In the genomic region with DNA sequence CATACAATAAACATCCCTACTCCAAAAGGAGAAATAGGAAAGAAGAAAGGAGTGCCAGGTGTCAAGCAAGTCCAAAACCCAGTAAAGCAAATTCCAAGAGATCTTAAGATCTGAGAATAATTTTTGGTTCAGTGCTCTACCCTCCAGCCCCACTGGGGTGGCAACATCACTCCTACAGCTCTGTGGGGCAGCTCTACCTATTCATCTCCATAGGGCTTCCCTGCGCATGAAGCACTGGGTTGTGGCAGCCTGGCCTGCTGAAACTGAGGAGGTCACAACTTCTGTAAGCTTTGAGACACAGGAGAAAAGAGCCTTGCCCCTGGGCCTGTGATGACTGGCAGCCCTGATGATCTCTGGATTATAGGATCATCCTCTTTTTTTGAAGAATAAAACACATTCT, we compare ENCODE assay signal across 37 cellular contexts.
"Had no signal": no experiment of that assay in that cellular context is flagged by ENCODE, and none has a peak within 500 bp of the region (broad histone marks: within the 10 kb centered on the region; RNA-seq: fewer than 3 reads in every experiment).

No MANE protein-coding gene starts in this region.

- ATAC-seq: activated CD4-positive, alpha-beta T cell treated with anti-CD3 and anti-CD28 coated beads for 36 hours; activated CD4-positive, CD25-positive, alpha-beta regulatory T cell treated with anti-CD3 and anti-CD28 coated beads, Interleukin-2, amount 50 U/mL, for 24 hours; activated CD8-positive, alpha-beta memory T cell treated with anti-CD3 and anti-CD28 coated beads, Interleukin-2, amount 10 ng/mL, durations not matched to agents 7 days and 5 days; activated CD8-positive, alpha-beta T cell treated with anti-CD3 and anti-CD28 coated beads, Interleukin-2, amount 10 ng/mL, durations not matched to agents 7 days and 5 days; activated naive CD8-positive, alpha-beta T cell treated with anti-CD3 and anti-CD28 coated beads, Interleukin-2, amount 50 U/mL, for 24 hours had no signal

- H3K4me3 Mint-ChIP-seq: activated CD4-positive, alpha-beta memory T cell treated with anti-CD3 and anti-CD28 coated beads, Interleukin-2, amount 10 ng/mL, durations not matched to agents 7 days and 5 days; activated CD4-positive, alpha-beta T cell treated with anti-CD3 and anti-CD28 coated beads for 36 hours; activated CD4-positive, alpha-beta T cell treated with anti-CD3 and anti-CD28 coated beads, Interleukin-2, amount 10 ng/mL, durations not matched to agents 7 days and 5 days; activated CD8-positive, alpha-beta memory T cell treated with anti-CD3 and anti-CD28 coated beads, Interleukin-2, amount 10 ng/mL, durations not matched to agents 7 days and 5 days; activated CD8-positive, alpha-beta T cell treated with anti-CD3 and anti-CD28 coated beads, Interleukin-2, amount 10 ng/mL, durations not matched to agents 7 days and 5 days; activated naive CD4-positive, alpha-beta T cell treated with anti-CD3 and anti-CD28 coated beads, Interleukin-2, amount 10 ng/mL, durations not matched to agents 7 days and 5 days; activated naive CD4-positive, alpha-beta T cell treated with anti-CD3 and anti-CD28 coated beads, Interleukin-2, amount 50 U/mL, for 24 hours; activated naive CD8-positive, alpha-beta T cell; activated naive CD8-positive, alpha-beta T cell treated with anti-CD3 and anti-CD28 coated beads, Interleukin-2, amount 10 ng/mL, durations not matched to agents 7 days and 5 days; activated naive CD8-positive, alpha-beta T cell treated with anti-CD3 and anti-CD28 coated beads, Interleukin-2, amount 50 U/mL, for 24 hours; activated T-cell treated with anti-CD3 and anti-CD28 coated beads, Interleukin-2, amount 50 U/mL, for 24 hours; brain; central memory CD8-positive, alpha-beta T cell; T-helper 1 cell treated with Interleukin-12 subunit alpha and Interleukin-12 subunit beta and Interleukin-4 antibody, amounts not matched to agents 30 μg/mL and 1 μg/mL, for 36 hours; T-helper 2 cell treated with Interferon-gamma antibody and Interleukin-4, amounts not matched to agents 5 μg/mL and 100 μg/mL, for 36 hours had no signal

- DNase-seq: activated CD4-positive, alpha-beta memory T cell treated with anti-CD3 and anti-CD28 coated beads, Interleukin-2, amount 10 ng/mL, durations not matched to agents 7 days and 5 days; activated CD4-positive, alpha-beta T cell treated with anti-CD3 and anti-CD28 coated beads for 1 hour; activated CD4-positive, alpha-beta T cell treated with anti-CD3 and anti-CD28 coated beads for 36 hours; activated CD4-positive, alpha-beta T cell treated with anti-CD3 and anti-CD28 coated beads for 48 hours; activated CD4-positive, alpha-beta T cell treated with anti-CD3 and anti-CD28 coated beads, Interleukin-2, amount 10 ng/mL, durations not matched to agents 7 days and 5 days; activated CD4-positive, alpha-beta T cell treated with anti-CD3 and anti-CD28 coated beads, Interleukin-2, amount 50 U/mL, for 48 hours; activated CD4-positive, CD25-positive, alpha-beta regulatory T cell; activated CD8-positive, alpha-beta memory T cell treated with anti-CD3 and anti-CD28 coated beads for 24 hours; activated CD8-positive, alpha-beta memory T cell treated with anti-CD3 and anti-CD28 coated beads, Interleukin-2, amount 10 ng/mL, durations not matched to agents 7 days and 5 days; activated CD8-positive, alpha-beta memory T cell treated with anti-CD3 and anti-CD28 coated beads, Interleukin-2, amount 50 U/mL, for 48 hours; activated CD8-positive, alpha-beta T cell treated with anti-CD3 and anti-CD28 coated beads, Interleukin-2, amount 10 ng/mL, durations not matched to agents 7 days and 5 days; activated effector memory CD4-positive, alpha-beta T cell treated with Interleukin-2 at 50 U/mL for 16 hours; activated gamma-delta T cell; activated naive CD4-positive, alpha-beta T cell treated with anti-CD3 and anti-CD28 coated beads, Interleukin-2, amount 10 ng/mL, durations not matched to agents 7 days and 5 days; activated naive CD4-positive, alpha-beta T cell treated with Interleukin-2 at 50 U/mL for 16 hours; activated naive CD8-positive, alpha-beta T cell treated with anti-CD3 and anti-CD28 coated beads, Interleukin-2, amount 10 ng/mL, durations not matched to agents 7 days and 5 days; activated naive CD8-positive, alpha-beta T cell treated with anti-CD3 and anti-CD28 coated beads, Interleukin-2, amount 50 U/mL, for 24 hours; activated T-cell treated with anti-CD3 and anti-CD28 coated beads, Interleukin-2, amount 50 U/mL, for 24 hours; activated T-cell treated with anti-CD3 and anti-CD28 coated beads, Interleukin-2, amount 50 U/mL, for 48 hours; amygdala; anterior cingulate cortex; caudate nucleus; cerebellar nuclear complex; T-helper 1 cell; T-helper 2 cell; T-helper 9 cell had no signal

- H3K4me1 ChIP-seq: ascending aorta had no signal

- H3K36me3 ChIP-seq: ascending aorta, cardiac muscle cell had no signal

- H3K27me3 ChIP-seq: ascending aorta, cardiac muscle cell had no signal

- H3K27ac ChIP-seq: ascending aorta, cardiac muscle cell, VCaP had no signal

- H3K4me3 ChIP-seq: ascending aorta, cardiac muscle cell had no signal

- H3K27me3 Mint-ChIP-seq: activated CD4-positive, alpha-beta memory T cell treated with anti-CD3 and anti-CD28 coated beads, Interleukin-2, amount 10 ng/mL, durations not matched to agents 7 days and 5 days; activated CD4-positive, alpha-beta T cell treated with anti-CD3 and anti-CD28 coated beads for 36 hours; activated CD4-positive, alpha-beta T cell treated with anti-CD3 and anti-CD28 coated beads, Interleukin-2, amount 10 ng/mL, durations not matched to agents 7 days and 5 days; activated CD8-positive, alpha-beta memory T cell treated with anti-CD3 and anti-CD28 coated beads, Interleukin-2, amount 10 ng/mL, durations not matched to agents 7 days and 5 days; activated naive CD4-positive, alpha-beta T cell treated with anti-CD3 and anti-CD28 coated beads, Interleukin-2, amount 10 ng/mL, durations not matched to agents 7 days and 5 days; activated naive CD4-positive, alpha-beta T cell treated with anti-CD3 and anti-CD28 coated beads, Interleukin-2, amount 50 U/mL, for 24 hours; activated naive CD8-positive, alpha-beta T cell; activated naive CD8-positive, alpha-beta T cell treated with anti-CD3 and anti-CD28 coated beads, Interleukin-2, amount 10 ng/mL, durations not matched to agents 7 days and 5 days; activated naive CD8-positive, alpha-beta T cell treated with anti-CD3 and anti-CD28 coated beads, Interleukin-2, amount 50 U/mL, for 24 hours; activated T-cell treated with anti-CD3 and anti-CD28 coated beads, Interleukin-2, amount 50 U/mL, for 24 hours; central memory CD8-positive, alpha-beta T cell had no signal

- H3K36me3 Mint-ChIP-seq: activated CD8-positive, alpha-beta memory T cell treated with anti-CD3 and anti-CD28 coated beads, Interleukin-2, amount 10 ng/mL, durations not matched to agents 7 days and 5 days; activated naive CD4-positive, alpha-beta T cell treated with anti-CD3 and anti-CD28 coated beads, Interleukin-2, amount 10 ng/mL, durations not matched to agents 7 days and 5 days; activated naive CD4-positive, alpha-beta T cell treated with anti-CD3 and anti-CD28 coated beads, Interleukin-2, amount 50 U/mL, for 24 hours; activated naive CD8-positive, alpha-beta T cell; activated naive CD8-positive, alpha-beta T cell treated with anti-CD3 and anti-CD28 coated beads, Interleukin-2, amount 10 ng/mL, durations not matched to agents 7 days and 5 days; brain had no signal

- H3K27ac Mint-ChIP-seq: activated CD4-positive, alpha-beta memory T cell treated with anti-CD3 and anti-CD28 coated beads, Interleukin-2, amount 10 ng/mL, durations not matched to agents 7 days and 5 days; activated CD4-positive, alpha-beta T cell treated with anti-CD3 and anti-CD28 coated beads for 36 hours; activated CD4-positive, alpha-beta T cell treated with anti-CD3 and anti-CD28 coated beads, Interleukin-2, amount 10 ng/mL, durations not matched to agents 7 days and 5 days; activated CD8-positive, alpha-beta memory T cell treated with anti-CD3 and anti-CD28 coated beads, Interleukin-2, amount 10 ng/mL, durations not matched to agents 7 days and 5 days; activated CD8-positive, alpha-beta T cell treated with anti-CD3 and anti-CD28 coated beads, Interleukin-2, amount 10 ng/mL, durations not matched to agents 7 days and 5 days; activated naive CD4-positive, alpha-beta T cell treated with anti-CD3 and anti-CD28 coated beads, Interleukin-2, amount 10 ng/mL, durations not matched to agents 7 days and 5 days; activated naive CD4-positive, alpha-beta T cell treated with anti-CD3 and anti-CD28 coated beads, Interleukin-2, amount 50 U/mL, for 24 hours; activated naive CD8-positive, alpha-beta T cell; activated naive CD8-positive, alpha-beta T cell treated with anti-CD3 and anti-CD28 coated beads, Interleukin-2, amount 10 ng/mL, durations not matched to agents 7 days and 5 days; activated naive CD8-positive, alpha-beta T cell treated with anti-CD3 and anti-CD28 coated beads, Interleukin-2, amount 50 U/mL, for 24 hours; activated T-cell treated with anti-CD3 and anti-CD28 coated beads, Interleukin-2, amount 50 U/mL, for 24 hours; activated T-helper 2 cell treated with anti-CD3 and anti-CD28 coated beads, Interferon-gamma antibody, Interleukin-2, Interleukin-4, amounts not matched to agents 10 μg/mL and 5 μg/mL and 100 μg/mL, durations not matched to agents 14 hours and 24 hours and 36 hours; brain; T-helper 1 cell treated with Interleukin-12 subunit alpha and Interleukin-12 subunit beta and Interleukin-4 antibody, amounts not matched to agents 30 μg/mL and 1 μg/mL, for 36 hours; T-helper 2 cell treated with Interferon-gamma antibody and Interleukin-4, amounts not matched to agents 5 μg/mL and 100 μg/mL, for 36 hours had no signal

- H3K9me3 Mint-ChIP-seq: activated CD4-positive, alpha-beta T cell treated with anti-CD3 and anti-CD28 coated beads, Interleukin-2, amount 10 ng/mL, durations not matched to agents 7 days and 5 days; activated naive CD4-positive, alpha-beta T cell treated with anti-CD3 and anti-CD28 coated beads, Interleukin-2, amount 50 U/mL, for 24 hours; activated T-cell treated with anti-CD3 and anti-CD28 coated beads, Interleukin-2, amount 50 U/mL, for 24 hours; activated T-helper 2 cell treated with anti-CD3 and anti-CD28 coated beads, Interferon-gamma antibody, Interleukin-2, Interleukin-4, amounts not matched to agents 10 μg/mL and 5 μg/mL and 100 μg/mL, durations not matched to agents 14 hours and 24 hours and 36 hours; T-helper 1 cell treated with Interleukin-12 subunit alpha and Interleukin-12 subunit beta and Interleukin-4 antibody, amounts not matched to agents 30 μg/mL and 1 μg/mL, for 36 hours had no signal

- H3K9me3 ChIP-seq: ascending aorta had no signal

- H3K4me1 Mint-ChIP-seq: activated CD4-positive, alpha-beta memory T cell treated with anti-CD3 and anti-CD28 coated beads, Interleukin-2, amount 10 ng/mL, durations not matched to agents 7 days and 5 days; activated CD4-positive, alpha-beta T cell treated with anti-CD3 and anti-CD28 coated beads for 36 hours; activated CD4-positive, alpha-beta T cell treated with anti-CD3 and anti-CD28 coated beads, Interleukin-2, amount 10 ng/mL, durations not matched to agents 7 days and 5 days; activated CD8-positive, alpha-beta memory T cell treated with anti-CD3 and anti-CD28 coated beads, Interleukin-2, amount 10 ng/mL, durations not matched to agents 7 days and 5 days; activated naive CD4-positive, alpha-beta T cell treated with anti-CD3 and anti-CD28 coated beads, Interleukin-2, amount 10 ng/mL, durations not matched to agents 7 days and 5 days; activated naive CD4-positive, alpha-beta T cell treated with anti-CD3 and anti-CD28 coated beads, Interleukin-2, amount 50 U/mL, for 24 hours; activated naive CD8-positive, alpha-beta T cell treated with anti-CD3 and anti-CD28 coated beads, Interleukin-2, amount 10 ng/mL, durations not matched to agents 7 days and 5 days; activated naive CD8-positive, alpha-beta T cell treated with anti-CD3 and anti-CD28 coated beads, Interleukin-2, amount 50 U/mL, for 24 hours; brain; central memory CD8-positive, alpha-beta T cell had no signal
